9 cellular contexts compared by ENCODE assay signal in genomic region chr2:182866095-182866460, GRCh38. TPM values are rescaled to one million over a fixed set of nuclear protein-coding genes. Genes with fewer than 3 reads are reported as not detected.
DNase-seq lines count a peak whose midpoint lies in the region; ATAC-seq and TF ChIP-seq lines count a peak whose summit lies in the region.
"Had no signal": no experiment of that assay in that cellular context is flagged by ENCODE, and none has a peak within 500 bp of the region (broad histone marks: within the 10 kb centered on the region; RNA-seq: fewer than 3 reads in every experiment).

No MANE protein-coding gene starts in this region.

- H3K27ac Mint-ChIP-seq in endothelial cell (ENCODE audit: unreplicated experiment) = no peak overlapping the region
- peak overlapping the region in 1 of 9 donors; percentile 14 for H3K27ac Mint-ChIP-seq in naive thymus-derived CD4-positive, alpha-beta T cell
- H3K27ac Mint-ChIP-seq: natural killer cell treated with Interleukin-12 subunit alpha and Interleukin-12 subunit beta and Interleukin-15 and Interleukin-18, amount 100 ng/mL, for 72 hours had no signal

- H3K36me3 ChIP-seq in KMS-11 (ENCODE audit: insufficient read depth) = no peaks in the 10 kb centered on the region
- H3K36me3 ChIP-seq in naive thymus-derived CD4-positive, alpha-beta T cell (ENCODE audit: control insufficient read depth in 2 of 3, insufficient read depth in 3 of 3, low read length in 3 of 3) = no peaks in the 10 kb centered on the region

- DNase-seq in AG04450 (ENCODE audit: low read depth, low spot score) = no peak
- no peak for DNase-seq in endothelial cell (ENCODE audit: low spot score)
- DNase-seq in naive thymus-derived CD4-positive, alpha-beta T cell = no peak
- no peak for DNase-seq in RKO (ENCODE audit: low spot score)
- DNase-seq in NCI-H1694 treated with DMSO at 0.1 percent for 48 hours (lab: John Stamatoyannopoulos, UW) = no peak

- H3K27me3 ChIP-seq in AG04450 (ENCODE audit: control insufficient read depth, insufficient read depth, low read length) (peaks cover 5% of the 10 kb centered on the region), KMS-11 (ENCODE audit: insufficient read depth, low read depth) (no peaks in the 10 kb centered on the region)
- H3K27me3 ChIP-seq in naive thymus-derived CD4-positive, alpha-beta T cell (ENCODE audit: control insufficient read depth in 2 of 2, insufficient read depth in 2 of 2, low read length in 2 of 2) = peaks cover 8 to 11% of the 10 kb centered on the region in 2 donors

- TF ChIP-seq CTCF in AG04450 (IDR thresholded peaks at IDR 0.05; ENCODE audit: low read depth, low read length) (no peak), KMS-11 (conservative IDR thresholded peaks at IDR 0.05; ENCODE audit: low read depth, low read length) (no peak), endothelial cell (IDR thresholded peaks at IDR 0.05; ENCODE audit: unreplicated experiment) (no peak)

- H3K27ac ChIP-seq in AG04450 (ENCODE audit: low read depth, low read length) = no peak overlapping the region
- no peak overlapping the region for H3K27ac ChIP-seq in KMS-11
- no peak overlapping the region for H3K27ac ChIP-seq in naive thymus-derived CD4-positive, alpha-beta T cell (ENCODE audit: low read depth, low read length)

- peak overlapping the region; percentile 59 for H3K4me3 ChIP-seq in AG04450 (ENCODE audit: low read depth, low read length)
- no peak overlapping the region for H3K4me3 ChIP-seq in KMS-11 (IDR thresholded peaks at IDR 0.05; ENCODE audit: insufficient read depth, low read depth, low read length)
- no peak overlapping the region for H3K4me3 ChIP-seq in naive thymus-derived CD4-positive, alpha-beta T cell (ENCODE audit: low read length)

- POLR2A ChIA-PET in AG04450 (lab: Yijun Ruan, JAX) = no interaction called here
- POLR2A ChIA-PET in naive thymus-derived CD4-positive, alpha-beta T cell (lab: Charles Lee) = no interaction called here

- H3K27me3 Mint-ChIP-seq in endothelial cell (ENCODE audit: unreplicated experiment) = peaks cover 5% of the 10 kb centered on the region
- peaks cover 57 to 82% (median 73%) of the 10 kb centered on the region in 5 donors for H3K27me3 Mint-ChIP-seq in naive thymus-derived CD4-positive, alpha-beta T cell

- peaks cover 12% of the 10 kb centered on the region for H3K36me3 Mint-ChIP-seq in endothelial cell (ENCODE audit: low read depth, unreplicated experiment)
- H3K36me3 Mint-ChIP-seq in naive thymus-derived CD4-positive, alpha-beta T cell = peaks cover 0 to 4% (median 0%) of the 10 kb centered on the region in 5 donors

- no peaks in the 10 kb centered on the region for H3K9me3 Mint-ChIP-seq in endothelial cell (ENCODE audit: unreplicated experiment)
- peaks cover 0 to 4% (median 0%) of the 10 kb centered on the region in 11 donors for H3K9me3 Mint-ChIP-seq in naive thymus-derived CD4-positive, alpha-beta T cell
- H3K9me3 Mint-ChIP-seq: natural killer cell treated with Interleukin-12 subunit alpha and Interleukin-12 subunit beta and Interleukin-15 and Interleukin-18, amount 100 ng/mL, for 72 hours had no signal

- no peaks in the 10 kb centered on the region for H3K79me2 ChIP-seq in KMS-11 (ENCODE audit: insufficient read depth, low read depth)

- H4K20me1 ChIP-seq in KMS-11 (ENCODE audit: insufficient read depth) = no peaks in the 10 kb centered on the region

- intact Hi-C loops in naive thymus-derived CD4-positive, alpha-beta T cell (cut with micrococcal nuclease) = no loop called here

- ATAC-seq in naive thymus-derived CD4-positive, alpha-beta T cell = no peak
- ATAC-seq in GM19328 (IDR thresholded peaks at IDR 0.05; ENCODE audit: unreplicated experiment) (no peak), GM21717 (IDR thresholded peaks at IDR 0.05; ENCODE audit: unreplicated experiment) (no peak)

- CTCF ChIA-PET in AG04450 (lab: Charles Lee) = interaction anchor here (0.6 to 1.0 kb wide), 3 partner anchors 20 to 81 kb away, joined by 3 read pairs; no protein-coding TSS in a partner anchor
- CTCF ChIA-PET in naive thymus-derived CD4-positive, alpha-beta T cell (lab: Charles Lee) = no interaction called here

- peaks cover 53% of the 10 kb centered on the region for H3K4me1 Mint-ChIP-seq in endothelial cell (ENCODE audit: unreplicated experiment)
- H3K4me1 Mint-ChIP-seq in naive thymus-derived CD4-positive, alpha-beta T cell = peaks cover 7 to 29% (median 16%) of the 10 kb centered on the region in 7 donors

- H3K9me3 ChIP-seq in AG04450 (ENCODE audit: control insufficient read depth, insufficient read depth, low read length) = no peaks in the 10 kb centered on the region; the same call in 1 of the 2 replicates
- H3K9me3 ChIP-seq in naive thymus-derived CD4-positive, alpha-beta T cell (ENCODE audit: control insufficient read depth in 2 of 3, low read length in 3 of 3) = no peaks in the 10 kb centered on the region

- peaks cover 3% of the 10 kb centered on the region for H3K4me1 ChIP-seq in KMS-11 (ENCODE audit: low read depth, poor library complexity, severe bottlenecking)
- no peaks in the 10 kb centered on the region for H3K4me1 ChIP-seq in naive thymus-derived CD4-positive, alpha-beta T cell (ENCODE audit: control insufficient read depth in 2 of 2, insufficient read depth in 2 of 2, low read length in 2 of 2)

- no peak overlapping the region for H3K9ac ChIP-seq in KMS-11

- H3K4me2 ChIP-seq in KMS-11 = no peak overlapping the region

- peak overlapping the region; percentile 96 for H3K4me3 Mint-ChIP-seq in endothelial cell (ENCODE audit: unreplicated experiment)
- H3K4me3 Mint-ChIP-seq in naive thymus-derived CD4-positive, alpha-beta T cell = peak overlapping the region in 9 of 10 donors; percentile 36 to 90 (median 71)

- H2AFZ ChIP-seq in KMS-11 (ENCODE audit: low read depth) = 0 out of 2 replicates have a peak overlapping the region, but pooled peaks have one; percentile 81

RNA-seq across cellular contexts. Expression of gene FRZB, which starts 0.4 kb away (rescaled TPM):
- polyA plus RNA-seq in AG04450 (2011; rRNA removed) = 2.0 and 2.5 TPM in 2 replicates
- polyA minus RNA-seq in AG04450 (2011; rRNA and poly(A)+ RNA removed) = 0.32 and 0.56 TPM in 2 replicates
- 90.8 TPM for total RNA-seq in endothelial cell (ENCODE audit: unreplicated experiment)
- total RNA-seq in naive thymus-derived CD4-positive, alpha-beta T cell = not detected
- polyA plus RNA-seq in naive thymus-derived CD4-positive, alpha-beta T cell = not detected
- total RNA-seq: natural killer cell treated with Interleukin-12 subunit alpha and Interleukin-12 subunit beta and Interleukin-15 and Interleukin-18, amount 100 ng/mL, for 72 hours had no signal

Comparison
In these comparisons a context has a peak if more than half of its experiments do, and no peak if none do; other contexts are left out.
1. RNA of gene FRZB, which starts 0.4 kb away (total RNA-seq): 90.8 TPM in endothelial cell (single experiment); not detected in naive thymus-derived CD4-positive, alpha-beta T cell; every median in the first group is over 10 times any median in the second.